Comparison of ENCODE assay signal across 12 cellular contexts in the genomic region with DNA sequence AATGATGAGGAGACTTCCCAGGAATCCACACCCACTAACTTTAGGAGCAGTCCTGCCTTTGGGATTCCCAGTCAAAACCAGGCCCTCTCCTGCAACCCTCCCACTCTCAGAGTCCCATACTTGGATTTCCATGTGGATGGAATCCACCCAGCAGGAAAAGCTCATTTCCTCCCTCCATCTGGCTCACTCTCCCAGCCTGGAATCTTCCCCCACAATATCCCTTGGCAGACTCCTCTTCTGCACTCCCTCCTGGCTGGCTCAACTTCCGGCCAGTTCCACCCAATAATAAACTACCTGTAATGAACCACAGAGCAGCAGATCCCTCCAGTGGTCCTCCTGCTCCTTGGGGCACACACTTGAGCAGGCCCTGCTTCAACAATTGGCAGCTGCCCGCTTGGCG.
DNase-seq lines count a peak whose midpoint lies in the region; ATAC-seq, FAIRE-seq and TF ChIP-seq lines count a peak whose summit lies in the region.
"Had no signal": no experiment of that assay in that cellular context is flagged by ENCODE, and none has a peak within 500 bp of the region (broad histone marks: within the 10 kb centered on the region; RNA-seq: fewer than 3 reads in every experiment).

No MANE protein-coding gene starts in this region.

- H3K27ac Mint-ChIP-seq in activated CD4-positive, alpha-beta T cell treated with anti-CD3 and anti-CD28 coated beads, Interleukin-2, amount 10 ng/mL, durations not matched to agents 24 days and 14 days = peak overlapping the region; percentile 23
- H3K27ac Mint-ChIP-seq in type B pancreatic cell = no peak overlapping the region
- H3K27ac Mint-ChIP-seq in stimulated activated memory B cell treated with anti-CD40 and anti-IgM and Interleukin-4, amounts not matched to agents 10 μg/mL and 1 μg/mL and 100 μg/mL, for 72 hours = no peak overlapping the region

- H2AFZ ChIP-seq in endothelial cell of umbilical vein (ENCODE audit: low read depth, low read length) = peak overlapping the region; percentile 63

- peaks cover 8% of the 10 kb centered on the region for H3K9me3 Mint-ChIP-seq in activated CD4-positive, alpha-beta T cell treated with anti-CD3 and anti-CD28 coated beads, Interleukin-2, amount 10 ng/mL, durations not matched to agents 24 days and 14 days
- H3K9me3 Mint-ChIP-seq in type B pancreatic cell = peaks cover 8% of the 10 kb centered on the region
- peaks cover 2% of the 10 kb centered on the region for H3K9me3 Mint-ChIP-seq in stimulated activated memory B cell treated with anti-CD40 and anti-IgM and Interleukin-4, amounts not matched to agents 10 μg/mL and 1 μg/mL and 100 μg/mL, for 72 hours

- POLR2A ChIA-PET in endothelial cell of umbilical vein (lab: Charles Lee) = no interaction called here

- CTCF ChIA-PET in endothelial cell of umbilical vein (lab: Charles Lee) = interaction anchor here (1.0 to 1.3 kb wide), 4 partner anchors 45 to 214 kb away, joined by 3 to 6 read pairs (median 4); no protein-coding TSS in a partner anchor

- TF ChIP-seq CTCF in endothelial cell of umbilical vein (IDR thresholded peaks at IDR 0.05; ENCODE audit: extremely low read depth in 1 of 2, insufficient read depth in 1 of 2, low read depth in 1 of 2, low read length in 2 of 2) = no peak
- no peak for TF ChIP-seq CTCF in lower lobe of right lung (IDR thresholded peaks at IDR 0.05)
- TF ChIP-seq CTCF in type B pancreatic cell (conservative IDR thresholded peaks at IDR 0.05) = no peak

- dilution Hi-C loops in endothelial cell of umbilical vein (cut with MboI; ENCODE audit: extremely low pct_ligation_motif_present, low sequenced_read_pairs) = no loop called here

- H3K36me3 ChIP-seq in endothelial cell of umbilical vein (ENCODE audit: control insufficient read depth in 2 of 2, extremely low read depth in 1 of 2, insufficient read depth in 2 of 2, low read length in 2 of 2) (no peaks in the 10 kb centered on the region), lower lobe of right lung (no peaks in the 10 kb centered on the region)
- H3K36me3 ChIP-seq: prostate gland had no signal

- peak; percentile 75 for FAIRE-seq in endothelial cell of umbilical vein (lab: Jason Lieb, UNC)
- FAIRE-seq: islet of Langerhans had no signal

- H3K9me3 ChIP-seq in endothelial cell of umbilical vein (replicated peaks; ENCODE audit: control insufficient read depth, insufficient read depth, low read length) (no peaks in the 10 kb centered on the region), lower lobe of right lung (no peaks in the 10 kb centered on the region)
- H3K9me3 ChIP-seq: prostate gland had no signal

- peaks cover 16% of the 10 kb centered on the region for H3K36me3 Mint-ChIP-seq in activated CD4-positive, alpha-beta T cell treated with anti-CD3 and anti-CD28 coated beads, Interleukin-2, amount 10 ng/mL, durations not matched to agents 24 days and 14 days (ENCODE audit: low read depth)
- H3K36me3 Mint-ChIP-seq in type B pancreatic cell = no peaks in the 10 kb centered on the region
- H3K36me3 Mint-ChIP-seq in stimulated activated memory B cell treated with anti-CD40 and anti-IgM and Interleukin-4, amounts not matched to agents 10 μg/mL and 1 μg/mL and 100 μg/mL, for 72 hours = no peaks in the 10 kb centered on the region

- H4K20me1 ChIP-seq in endothelial cell of umbilical vein (replicated peaks; ENCODE audit: control insufficient read depth, extremely low read depth, insufficient read depth, low read length) = no peaks in the 10 kb centered on the region

- intact Hi-C loops in activated CD4-positive, alpha-beta T cell treated with anti-CD3 and anti-CD28 coated beads, Interleukin-2, amount 10 ng/mL, durations not matched to agents 24 days and 14 days (cut with micrococcal nuclease) = no loop called here
- intact Hi-C loops in endothelial cell of umbilical vein (cut with micrococcal nuclease) (loop anchor here (10.0 kb wide), 1 partner anchor 1119 kb away; the partner anchor contains the start of gene NPAS3), lower lobe of right lung (cut with DNase I) (no loop called here)

- no peak overlapping the region for H3K4me3 ChIP-seq in endothelial cell of umbilical vein (replicated peaks in 1 of 3; ENCODE audit: insufficient read depth in 1 of 3, low read depth in 1 of 3, low read length in 3 of 3)
- H3K4me3 ChIP-seq in lower lobe of right lung = no peak overlapping the region
- H3K4me3 ChIP-seq: prostate gland, SK-N-MC had no signal

- no peak for DNase-seq in activated CD4-positive, alpha-beta T cell treated with anti-CD3 and anti-CD28 coated beads, Interleukin-2, amount 10 ng/mL, durations not matched to agents 24 days and 14 days
- DNase-seq in activated CD4-positive, alpha-beta T cell treated with anti-CD3 and anti-CD28 coated beads, Interleukin-2, amount 50 U/mL, for 48 hours = no peak
- DNase-seq in endothelial cell of umbilical vein (ENCODE audit: low read depth, low spot score) = peak; percentile 53
- DNase-seq in lower lobe of right lung = no peak
- peak; percentile 45 for DNase-seq in type B pancreatic cell (ENCODE audit: extremely low spot score, unreplicated experiment)
- no peak for DNase-seq in KG1 (lab: John Stamatoyannopoulos, UW)
- no peak for DNase-seq in hepatic stellate cell (ENCODE audit: low spot score)
- DNase-seq: activated CD4-positive, alpha-beta T cell treated with anti-CD3 and anti-CD28 coated beads, Interleukin-2, amount 50 U/mL, for 4 hours had no signal

- no peaks in the 10 kb centered on the region for H3K9me1 ChIP-seq in endothelial cell of umbilical vein (replicated peaks; ENCODE audit: control insufficient read depth, extremely low read depth, insufficient read depth, low read length)

- TF ChIP-seq POLR2A in endothelial cell of umbilical vein (IDR thresholded peaks at IDR 0.05; ENCODE audit: low read depth, low read length) = no peak

- no peak overlapping the region for H3K4me2 ChIP-seq in endothelial cell of umbilical vein (ENCODE audit: insufficient read depth, low read length)

- H3K79me2 ChIP-seq in endothelial cell of umbilical vein (ENCODE audit: control insufficient read depth, insufficient read depth, low read length) = no peaks in the 10 kb centered on the region

- no peak overlapping the region for H3K4me3 Mint-ChIP-seq in activated CD4-positive, alpha-beta T cell treated with anti-CD3 and anti-CD28 coated beads, Interleukin-2, amount 10 ng/mL, durations not matched to agents 24 days and 14 days
- H3K4me3 Mint-ChIP-seq in type B pancreatic cell = no peak overlapping the region
- H3K4me3 Mint-ChIP-seq in stimulated activated memory B cell treated with anti-CD40 and anti-IgM and Interleukin-4, amounts not matched to agents 10 μg/mL and 1 μg/mL and 100 μg/mL, for 72 hours = no peak overlapping the region

- no peak overlapping the region for H3K9ac ChIP-seq in endothelial cell of umbilical vein (replicated peaks; ENCODE audit: extremely low read depth, insufficient read depth, low read length)

- H3K27me3 ChIP-seq in endothelial cell of umbilical vein (ENCODE audit: control insufficient read depth in 2 of 2, insufficient read depth in 2 of 2, low read length in 2 of 2) (no peaks in the 10 kb centered on the region), lower lobe of right lung (ENCODE audit: low read depth) (no peaks in the 10 kb centered on the region)

- H3K4me1 ChIP-seq in endothelial cell of umbilical vein (ENCODE audit: control insufficient read depth, extremely low read depth, insufficient read depth, low read length) (peaks cover 7% of the 10 kb centered on the region), lower lobe of right lung (peaks cover 13% of the 10 kb centered on the region)
- H3K4me1 ChIP-seq: prostate gland had no signal

- H3K27ac ChIP-seq in endothelial cell of umbilical vein (ENCODE audit: insufficient read depth, low read depth, low read length) (no peak overlapping the region), lower lobe of right lung (no peak overlapping the region)
- H3K27ac ChIP-seq: prostate gland, SK-N-MC had no signal

- no TSS peak for BruUV-seq in endothelial cell of umbilical vein (replicated peaks; lab: Mats Ljungman, UMichigan)

- peaks cover 1% of the 10 kb centered on the region for H3K27me3 Mint-ChIP-seq in activated CD4-positive, alpha-beta T cell treated with anti-CD3 and anti-CD28 coated beads, Interleukin-2, amount 10 ng/mL, durations not matched to agents 24 days and 14 days
- no peaks in the 10 kb centered on the region for H3K27me3 Mint-ChIP-seq in type B pancreatic cell
- H3K27me3 Mint-ChIP-seq in stimulated activated memory B cell treated with anti-CD40 and anti-IgM and Interleukin-4, amounts not matched to agents 10 μg/mL and 1 μg/mL and 100 μg/mL, for 72 hours = peaks cover 9% of the 10 kb centered on the region

- H3K4me1 Mint-ChIP-seq in activated CD4-positive, alpha-beta T cell treated with anti-CD3 and anti-CD28 coated beads, Interleukin-2, amount 10 ng/mL, durations not matched to agents 24 days and 14 days = peaks cover 67% of the 10 kb centered on the region
- peaks cover 19% of the 10 kb centered on the region for H3K4me1 Mint-ChIP-seq in type B pancreatic cell (ENCODE audit: unreplicated experiment)
- H3K4me1 Mint-ChIP-seq in stimulated activated memory B cell treated with anti-CD40 and anti-IgM and Interleukin-4, amounts not matched to agents 10 μg/mL and 1 μg/mL and 100 μg/mL, for 72 hours = no peaks in the 10 kb centered on the region

- peak; percentile 47 to 60 for ATAC-seq in lower lobe of right lung
- ATAC-seq in stimulated activated memory B cell treated with anti-CD40 and anti-IgM and Interleukin-4, amounts not matched to agents 10 μg/mL and 1 μg/mL and 100 μg/mL, for 72 hours = no peak

TF ChIP-seq in endothelial cell of umbilical vein, 7 proteins besides CTCF, POLR2A, EP300 and RAD21:
- no peak for TF ChIP-seq MYC (IDR thresholded peaks at IDR 0.05; ENCODE audit: low read depth, low read length)
- TF ChIP-seq POLR2AphosphoS5 (IDR thresholded peaks at IDR 0.05; ENCODE audit: insufficient read depth, low read depth, low read length) = peak; percentile 31

Comparison
In these comparisons a context has a peak if more than half of its experiments do, and no peak if none do; other contexts are left out.
1. DNase-seq: peak in endothelial cell of umbilical vein (single experiment) and type B pancreatic cell (single experiment); none in activated CD4-positive, alpha-beta T cell treated with anti-CD3 and anti-CD28 coated beads, Interleukin-2, amount 10 ng/mL, durations not matched to agents 24 days and 14 days (single experiment), activated CD4-positive, alpha-beta T cell treated with anti-CD3 and anti-CD28 coated beads, Interleukin-2, amount 50 U/mL, for 48 hours (0 of 2), lower lobe of right lung (single experiment), KG1 (single experiment) and hepatic stellate cell (single experiment).